Comparison of ENCODE assay signal across 24 cellular contexts in genomic region chr3:859135-859534, GRCh38.
"Had no signal": no experiment of that assay in that cellular context is flagged by ENCODE, and none has a peak within 500 bp of the region (broad histone marks: within the 10 kb centered on the region; RNA-seq: fewer than 3 reads in every experiment).

No MANE protein-coding gene starts in this region.

- H3K9me3 Mint-ChIP-seq: endodermal cell had no signal

- H3K4me3 Mint-ChIP-seq: dendritic cell treated with granulocyte-macrophage colony-stimulating factor and Interleukin-4, amounts not matched to agents 40 ng/mL and 50 ng/mL, for 4 days; effector memory CD8-positive, alpha-beta T cell; endodermal cell had no signal

- H3K36me3 ChIP-seq: colonic mucosa, esophagus muscularis mucosa, esophagus squamous epithelium, gastrocnemius medialis, gastroesophageal sphincter, heart left ventricle, heart right ventricle had no signal

- H3K4me3 ChIP-seq: colonic mucosa, coronary artery, dorsolateral prefrontal cortex, esophagus muscularis mucosa, esophagus squamous epithelium, gastrocnemius medialis, gastroesophageal sphincter, heart left ventricle, heart right ventricle had no signal

- DNase-seq: colonic mucosa; cortex of kidney; dermis blood vessel endothelial cell; dorsolateral prefrontal cortex; effector CD4-positive, alpha-beta T cell; effector CD8-positive, alpha-beta T cell; effector memory CD4-positive, alpha-beta T cell; effector memory CD8-positive, alpha-beta T cell; endodermal cell; erythroblast; esophagus squamous epithelium; foreskin fibroblast; foreskin keratinocyte; foreskin melanocyte; gastrocnemius medialis; head of caudate nucleus; heart left ventricle; heart right ventricle had no signal

- H3K27ac ChIP-seq: colonic mucosa, coronary artery, dorsolateral prefrontal cortex, epithelial cell of prostate, esophagus muscularis mucosa, esophagus squamous epithelium, foreskin keratinocyte, gastrocnemius medialis, gastroesophageal sphincter, heart left ventricle, heart right ventricle had no signal

- H3K27ac Mint-ChIP-seq: dendritic cell treated with granulocyte-macrophage colony-stimulating factor and Interleukin-4, amounts not matched to agents 40 ng/mL and 50 ng/mL, for 4 days; effector memory CD8-positive, alpha-beta T cell; endodermal cell had no signal

- ATAC-seq: effector memory CD8-positive, alpha-beta T cell; esophagus mucosa; foreskin keratinocyte; gastrocnemius medialis; gastroesophageal sphincter; heart left ventricle; heart right ventricle had no signal

- H3K27me3 ChIP-seq: colonic mucosa, dorsolateral prefrontal cortex, esophagus muscularis mucosa, esophagus squamous epithelium, foreskin keratinocyte, gastrocnemius medialis, gastroesophageal sphincter, heart left ventricle, heart right ventricle had no signal

- H3K27me3 Mint-ChIP-seq: dendritic cell treated with granulocyte-macrophage colony-stimulating factor and Interleukin-4, amounts not matched to agents 40 ng/mL and 50 ng/mL, for 4 days; effector memory CD8-positive, alpha-beta T cell had no signal

- H3K4me1 ChIP-seq: colonic mucosa, esophagus muscularis mucosa, esophagus squamous epithelium, foreskin keratinocyte, gastrocnemius medialis, gastroesophageal sphincter, heart left ventricle, heart right ventricle had no signal

- H3K9me3 ChIP-seq: colonic mucosa, gastrocnemius medialis, gastroesophageal sphincter had no signal
